In the genomic region with DNA sequence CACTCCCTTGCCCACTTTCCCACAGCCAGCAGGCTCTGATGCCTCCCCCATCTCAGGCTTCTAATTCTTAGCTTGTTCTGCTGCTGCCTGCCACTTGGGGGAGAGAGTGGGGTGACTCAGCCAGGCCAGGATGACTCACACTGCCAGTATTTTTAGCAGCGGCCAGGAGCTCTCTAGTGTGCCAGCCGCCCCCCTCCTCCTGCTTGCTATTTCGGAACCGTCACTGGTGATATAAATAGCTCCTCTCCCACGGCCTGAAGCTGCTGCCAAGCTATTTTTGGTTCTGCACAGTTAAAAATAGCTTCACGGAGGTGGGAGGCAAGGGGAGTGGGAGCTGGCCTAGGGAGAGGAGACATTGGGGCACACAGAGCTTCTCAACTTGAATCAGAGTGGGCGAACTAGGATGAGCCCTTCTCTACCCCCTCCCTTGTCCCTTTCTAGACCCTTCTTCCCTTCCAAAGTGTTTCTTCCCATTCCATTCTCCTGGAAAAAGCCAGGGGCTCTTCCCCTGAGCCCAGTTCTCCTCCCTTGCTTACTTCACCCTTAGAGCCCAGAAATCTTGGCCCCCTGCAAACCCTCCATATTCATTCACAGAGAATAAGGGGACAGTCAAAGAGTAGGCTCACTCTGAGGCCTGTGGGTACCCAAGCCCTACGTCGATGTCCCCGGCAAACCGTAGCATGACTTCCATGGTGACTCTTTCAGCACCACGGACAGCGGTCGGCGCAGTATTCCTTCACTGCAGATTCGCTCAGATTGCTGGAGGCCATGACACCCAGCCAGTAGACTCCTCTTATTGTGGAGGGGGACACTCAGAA, we compare ENCODE assay signal across 8 cellular contexts. TPM values are rescaled to one million over a fixed set of nuclear protein-coding genes. Genes with fewer than 3 reads are reported as not detected.
A peak's percentile ranks its signal among the peaks of the same experiment; 100 is the strongest.
DNase-seq lines count a peak whose midpoint lies in the region; ATAC-seq, FAIRE-seq and TF ChIP-seq lines count a peak whose summit lies in the region.

No MANE protein-coding gene starts in this region.

- peaks cover 5% of the 10 kb centered on the region for H3K36me3 Mint-ChIP-seq in natural killer cell treated with Interleukin-12 subunit alpha and Interleukin-12 subunit beta and Interleukin-15 and Interleukin-18, amount 100 ng/mL, for 72 hours
- no peaks in the 10 kb centered on the region for H3K36me3 Mint-ChIP-seq in stimulated activated naive CD8-positive, alpha-beta T cell treated with anti-CD3 and anti-CD28 coated beads, Interleukin-15, Interleukin-2, amounts not matched to agents 100 ng/mL and 50 ng/mL, for 24 hours (ENCODE audit: low read depth)

- DNase-seq in CMK (ENCODE audit: low read depth) (peak; percentile 31), HTR-8/SVneo (ENCODE audit: insufficient read length, low spot score) (peak; percentile 97)
- peak; percentile 57 for DNase-seq in activated T-cell treated with anti-CD3 and anti-CD28 coated beads, Interleukin-2, amount 50 U/mL, for 1 hour
- no peak for DNase-seq in natural killer cell treated with Interleukin-12 subunit alpha and Interleukin-12 subunit beta and Interleukin-15 and Interleukin-18, amount 100 ng/mL, for 72 hours (ENCODE audit: low spot score)

- peaks cover 15 to 21% of the 10 kb centered on the region in 2 donors for H3K4me1 Mint-ChIP-seq in natural killer cell treated with Interleukin-12 subunit alpha and Interleukin-12 subunit beta and Interleukin-15 and Interleukin-18, amount 100 ng/mL, for 72 hours (ENCODE audit: low read depth in 2 of 2)
- H3K4me1 Mint-ChIP-seq in stimulated activated naive CD8-positive, alpha-beta T cell treated with anti-CD3 and anti-CD28 coated beads, Interleukin-15, Interleukin-2, amounts not matched to agents 100 ng/mL and 50 ng/mL, for 24 hours (ENCODE audit: low read depth) = peaks cover 47% of the 10 kb centered on the region

- H3K9me3 Mint-ChIP-seq in natural killer cell treated with Interleukin-12 subunit alpha and Interleukin-12 subunit beta and Interleukin-15 and Interleukin-18, amount 100 ng/mL, for 72 hours = peaks cover 4% of the 10 kb centered on the region
- H3K9me3 Mint-ChIP-seq in stimulated activated naive CD8-positive, alpha-beta T cell treated with anti-CD3 and anti-CD28 coated beads, Interleukin-15, Interleukin-2, amounts not matched to agents 100 ng/mL and 50 ng/mL, for 24 hours = no peaks in the 10 kb centered on the region

- peaks cover 46 to 53% of the 10 kb centered on the region in 2 donors for H3K27me3 Mint-ChIP-seq in natural killer cell treated with Interleukin-12 subunit alpha and Interleukin-12 subunit beta and Interleukin-15 and Interleukin-18, amount 100 ng/mL, for 72 hours
- peaks cover 61% of the 10 kb centered on the region for H3K27me3 Mint-ChIP-seq in stimulated activated naive CD8-positive, alpha-beta T cell treated with anti-CD3 and anti-CD28 coated beads, Interleukin-15, Interleukin-2, amounts not matched to agents 100 ng/mL and 50 ng/mL, for 24 hours

- peak overlapping the region; percentile 28 to 54 for H3K27ac Mint-ChIP-seq in natural killer cell treated with Interleukin-12 subunit alpha and Interleukin-12 subunit beta and Interleukin-15 and Interleukin-18, amount 100 ng/mL, for 72 hours
- H3K27ac Mint-ChIP-seq in stimulated activated naive CD8-positive, alpha-beta T cell treated with anti-CD3 and anti-CD28 coated beads, Interleukin-15, Interleukin-2, amounts not matched to agents 100 ng/mL and 50 ng/mL, for 24 hours = peak overlapping the region; percentile 53

- peak; percentile 95 for FAIRE-seq in HTR-8/SVneo (lab: Jason Lieb, UNC)

- peak; percentile 65 for ATAC-seq in esophagus mucosa
- ATAC-seq in natural killer cell treated with Interleukin-12 subunit alpha and Interleukin-12 subunit beta and Interleukin-15 and Interleukin-18, amount 100 ng/mL, for 72 hours = peak in 1 of 2 donors; percentile 59
- ATAC-seq in GM19395 (IDR thresholded peaks at IDR 0.05; ENCODE audit: unreplicated experiment) = no peak

- no peak overlapping the region for H3K4me3 Mint-ChIP-seq in natural killer cell treated with Interleukin-12 subunit alpha and Interleukin-12 subunit beta and Interleukin-15 and Interleukin-18, amount 100 ng/mL, for 72 hours
- peak overlapping the region; percentile 68 for H3K4me3 Mint-ChIP-seq in stimulated activated naive CD8-positive, alpha-beta T cell treated with anti-CD3 and anti-CD28 coated beads, Interleukin-15, Interleukin-2, amounts not matched to agents 100 ng/mL and 50 ng/mL, for 24 hours

TF ChIP-seq in PFSK-1, 5 proteins besides CTCF, POLR2A, EP300 and RAD21:
- TF ChIP-seq SIN3A (IDR thresholded peaks at IDR 0.05; ENCODE audit: borderline replicate concordance, insufficient read depth, low read length) (no peak; the same call in 1 of the 2 replicates), REST (IDR thresholded peaks at IDR 0.05; ENCODE audit: insufficient read depth in 1 of 2, low read depth in 2 of 2, low read length in 2 of 2) (peak; percentile 98 to 99), FOXP2 (optimal IDR thresholded peaks at IDR 0.05; ENCODE audit: borderline replicate concordance, extremely low read depth, extremely low read length, insufficient read depth) (no peak), POLR2AphosphoS5 (IDR thresholded peaks at IDR 0.05; ENCODE audit: low read depth, low read length) (no peak)

RNA-seq across cellular contexts. Expression of gene NPAS4, which starts 2.5 kb away (rescaled TPM):
- polyA plus RNA-seq in PFSK-1 (2012; ENCODE audit: insufficient read length, low read depth) = not detected
- total RNA-seq in esophagus mucosa = not detected
- total RNA-seq in natural killer cell treated with Interleukin-12 subunit alpha and Interleukin-12 subunit beta and Interleukin-15 and Interleukin-18, amount 100 ng/mL, for 72 hours = not detected

RNA-seq across cellular contexts. Expression of gene MRPL11, which starts 20.3 kb away (rescaled TPM):
- 55.7 TPM for polyA plus RNA-seq in PFSK-1 (2012; ENCODE audit: insufficient read length, low read depth)
- 66.4 TPM for total RNA-seq in esophagus mucosa
- 100 to 1,000 TPM in 1 of 2 donors, 10 to 100 TPM in 1; 58.7 to 112 TPM for total RNA-seq in natural killer cell treated with Interleukin-12 subunit alpha and Interleukin-12 subunit beta and Interleukin-15 and Interleukin-18, amount 100 ng/mL, for 72 hours

RNA-seq across cellular contexts. Expression of gene SLC29A2, which starts 46.8 kb away (rescaled TPM):
- 15.0 TPM for polyA plus RNA-seq in PFSK-1 (2012; ENCODE audit: insufficient read length, low read depth)
- 3.6 TPM for total RNA-seq in esophagus mucosa
- total RNA-seq in natural killer cell treated with Interleukin-12 subunit alpha and Interleukin-12 subunit beta and Interleukin-15 and Interleukin-18, amount 100 ng/mL, for 72 hours = 10 to 100 TPM in 1 of 2 donors, 1 to 10 TPM in 1; 2.4 to 13.6 TPM

RNA-seq across cellular contexts. Expression of gene PELI3, which starts 48.3 kb away (rescaled TPM):
- polyA plus RNA-seq in PFSK-1 (2012; ENCODE audit: insufficient read length, low read depth) = 11.7 TPM
- 3.7 TPM for total RNA-seq in esophagus mucosa
- 1 to 10 TPM; 5.4 to 6.0 TPM for total RNA-seq in natural killer cell treated with Interleukin-12 subunit alpha and Interleukin-12 subunit beta and Interleukin-15 and Interleukin-18, amount 100 ng/mL, for 72 hours
